In genomic region chr13:28628250-28628649, GRCh38 we compare ENCODE assay signal across 35 cellular contexts.
"Had no signal": no experiment of that assay in that cellular context is flagged by ENCODE, and none has a peak within 500 bp of the region (broad histone marks: within the 10 kb centered on the region; RNA-seq: fewer than 3 reads in every experiment).

No MANE protein-coding gene starts in this region.

- FAIRE-seq: pancreas, small intestine, TTC549 had no signal

- H3K27ac ChIP-seq: adrenal gland, body of pancreas, cardiac muscle cell, coronary artery, gastrocnemius medialis, hepatocyte, pancreas, prostate gland, sigmoid colon, thyroid gland, upper lobe of left lung, VCaP had no signal

- H2AFZ ChIP-seq: hepatocyte had no signal

- H3K4me2 ChIP-seq: hepatocyte had no signal

- H3K36me3 ChIP-seq: adrenal gland, cardiac muscle cell, gastrocnemius medialis, pancreas, prostate gland, sigmoid colon, thyroid gland, upper lobe of left lung had no signal

- H3K27me3 ChIP-seq: adrenal gland, body of pancreas, cardiac muscle cell, gastrocnemius medialis, hepatocyte, sigmoid colon, thyroid gland, upper lobe of left lung had no signal

- H3K4me3 ChIP-seq: adrenal gland, body of pancreas, cardiac muscle cell, coronary artery, gastrocnemius medialis, hepatocyte, pancreas, prostate gland, sigmoid colon, thyroid gland, upper lobe of left lung had no signal

- DNase-seq: activated CD4-positive, alpha-beta T cell treated with anti-CD3 and anti-CD28 coated beads for 48 hours; activated CD4-positive, alpha-beta T cell treated with anti-CD3 and anti-CD28 coated beads, Interleukin-2, amount 50 U/mL, for 48 hours; activated CD8-positive, alpha-beta memory T cell treated with anti-CD3 and anti-CD28 coated beads, Interleukin-2, amount 50 U/mL, for 4 hours; activated effector memory CD4-positive, alpha-beta T cell treated with anti-CD3 and anti-CD28 coated beads, Interleukin-2, amount 50 U/mL, for 16 hours; activated naive CD4-positive, alpha-beta T cell treated with anti-CD3 and anti-CD28 coated beads for 36 hours; activated naive CD8-positive, alpha-beta T cell treated with anti-CD3 and anti-CD28 coated beads for 36 hours; activated T-cell treated with anti-CD3 and anti-CD28 coated beads, Interleukin-2, amount 50 U/mL, for 1 hour; adrenal gland; aorta; body of pancreas; cerebellar nuclear complex; effector memory CD8-positive, alpha-beta T cell; erythroblast; gastrocnemius medialis; glutamatergic neuron; islet precursor cell; midbrain; naive thymus-derived CD4-positive, alpha-beta T cell; pancreas; retina; sigmoid colon; small intestine; stimulated activated CD4-positive, alpha-beta T cell treated with anti-CD3 and anti-CD28 coated beads, Interleukin-4, amount 100 ng/mL, for 24 hours; stimulated activated naive CD8-positive, alpha-beta T cell treated with anti-CD3 and anti-CD28 coated beads, Interleukin-15, amount 100 ng/mL, for 72 hours; thyroid gland; upper lobe of left lung had no signal

- H3K4me3 Mint-ChIP-seq: activated naive CD4-positive, alpha-beta T cell treated with anti-CD3 and anti-CD28 coated beads for 36 hours; activated naive CD8-positive, alpha-beta T cell treated with anti-CD3 and anti-CD28 coated beads for 36 hours; activated T-helper 1 cell treated with anti-CD3 and anti-CD28 coated beads, Interleukin-12 subunit alpha, Interleukin-12 subunit beta, Interleukin-2, Interleukin-4 antibody, amounts not matched to agents 30 ng/mL and 10 ng/mL and 1 ng/mL, durations not matched to agents 14 hours and 24 hours and 36 hours; effector memory CD8-positive, alpha-beta T cell; memory B cell; naive thymus-derived CD4-positive, alpha-beta T cell; stimulated activated effector memory CD8-positive, alpha-beta T cell treated with anti-CD3 and anti-CD28 coated beads, Interleukin-12 subunit alpha, Interleukin-12 subunit beta, amount 100 ng/mL, for 72 hours; stimulated activated naive CD8-positive, alpha-beta T cell treated with anti-CD3 and anti-CD28 coated beads, Interleukin-15, amount 100 ng/mL, for 72 hours had no signal

- H3K4me1 ChIP-seq: adrenal gland, body of pancreas, gastrocnemius medialis, pancreas, prostate gland, sigmoid colon had no signal

- H3K27ac Mint-ChIP-seq: activated naive CD4-positive, alpha-beta T cell treated with anti-CD3 and anti-CD28 coated beads for 36 hours; activated naive CD8-positive, alpha-beta T cell treated with anti-CD3 and anti-CD28 coated beads for 36 hours; activated T-helper 1 cell treated with anti-CD3 and anti-CD28 coated beads, Interleukin-12 subunit alpha, Interleukin-12 subunit beta, Interleukin-2, Interleukin-4 antibody, amounts not matched to agents 30 ng/mL and 10 ng/mL and 1 ng/mL, durations not matched to agents 14 hours and 24 hours and 36 hours; effector memory CD8-positive, alpha-beta T cell; memory B cell; naive thymus-derived CD4-positive, alpha-beta T cell; stimulated activated effector memory CD8-positive, alpha-beta T cell treated with anti-CD3 and anti-CD28 coated beads, Interleukin-12 subunit alpha, Interleukin-12 subunit beta, amount 100 ng/mL, for 72 hours; stimulated activated naive CD8-positive, alpha-beta T cell treated with anti-CD3 and anti-CD28 coated beads, Interleukin-15, amount 100 ng/mL, for 72 hours had no signal

- H3K36me3 Mint-ChIP-seq: activated naive CD8-positive, alpha-beta T cell treated with anti-CD3 and anti-CD28 coated beads for 36 hours; memory B cell; naive thymus-derived CD4-positive, alpha-beta T cell; stimulated activated effector memory CD8-positive, alpha-beta T cell treated with anti-CD3 and anti-CD28 coated beads, Interleukin-12 subunit alpha, Interleukin-12 subunit beta, amount 100 ng/mL, for 72 hours had no signal

- H3K9me3 ChIP-seq: adrenal gland, body of pancreas, gastrocnemius medialis, pancreas, prostate gland, sigmoid colon, thyroid gland, upper lobe of left lung had no signal

- H3K9me3 Mint-ChIP-seq: activated naive CD4-positive, alpha-beta T cell treated with anti-CD3 and anti-CD28 coated beads for 36 hours; activated naive CD8-positive, alpha-beta T cell treated with anti-CD3 and anti-CD28 coated beads for 36 hours; activated T-helper 1 cell treated with anti-CD3 and anti-CD28 coated beads, Interleukin-12 subunit alpha, Interleukin-12 subunit beta, Interleukin-2, Interleukin-4 antibody, amounts not matched to agents 30 ng/mL and 10 ng/mL and 1 ng/mL, durations not matched to agents 14 hours and 24 hours and 36 hours; effector memory CD8-positive, alpha-beta T cell; memory B cell; naive thymus-derived CD4-positive, alpha-beta T cell; stimulated activated effector memory CD8-positive, alpha-beta T cell treated with anti-CD3 and anti-CD28 coated beads, Interleukin-12 subunit alpha, Interleukin-12 subunit beta, amount 100 ng/mL, for 72 hours; stimulated activated naive CD8-positive, alpha-beta T cell treated with anti-CD3 and anti-CD28 coated beads, Interleukin-15, amount 100 ng/mL, for 72 hours had no signal

- H3K79me2 ChIP-seq: hepatocyte had no signal

- ATAC-seq: body of pancreas; effector memory CD8-positive, alpha-beta T cell; gastrocnemius medialis; naive thymus-derived CD4-positive, alpha-beta T cell; pancreas; stimulated activated effector memory CD8-positive, alpha-beta T cell treated with anti-CD3 and anti-CD28 coated beads, Interleukin-12 subunit alpha, Interleukin-12 subunit beta, amount 100 ng/mL, for 72 hours; stimulated activated naive CD8-positive, alpha-beta T cell treated with anti-CD3 and anti-CD28 coated beads, Interleukin-15, amount 100 ng/mL, for 72 hours had no signal
